19 cellular contexts compared by ENCODE assay signal in the genomic region with DNA sequence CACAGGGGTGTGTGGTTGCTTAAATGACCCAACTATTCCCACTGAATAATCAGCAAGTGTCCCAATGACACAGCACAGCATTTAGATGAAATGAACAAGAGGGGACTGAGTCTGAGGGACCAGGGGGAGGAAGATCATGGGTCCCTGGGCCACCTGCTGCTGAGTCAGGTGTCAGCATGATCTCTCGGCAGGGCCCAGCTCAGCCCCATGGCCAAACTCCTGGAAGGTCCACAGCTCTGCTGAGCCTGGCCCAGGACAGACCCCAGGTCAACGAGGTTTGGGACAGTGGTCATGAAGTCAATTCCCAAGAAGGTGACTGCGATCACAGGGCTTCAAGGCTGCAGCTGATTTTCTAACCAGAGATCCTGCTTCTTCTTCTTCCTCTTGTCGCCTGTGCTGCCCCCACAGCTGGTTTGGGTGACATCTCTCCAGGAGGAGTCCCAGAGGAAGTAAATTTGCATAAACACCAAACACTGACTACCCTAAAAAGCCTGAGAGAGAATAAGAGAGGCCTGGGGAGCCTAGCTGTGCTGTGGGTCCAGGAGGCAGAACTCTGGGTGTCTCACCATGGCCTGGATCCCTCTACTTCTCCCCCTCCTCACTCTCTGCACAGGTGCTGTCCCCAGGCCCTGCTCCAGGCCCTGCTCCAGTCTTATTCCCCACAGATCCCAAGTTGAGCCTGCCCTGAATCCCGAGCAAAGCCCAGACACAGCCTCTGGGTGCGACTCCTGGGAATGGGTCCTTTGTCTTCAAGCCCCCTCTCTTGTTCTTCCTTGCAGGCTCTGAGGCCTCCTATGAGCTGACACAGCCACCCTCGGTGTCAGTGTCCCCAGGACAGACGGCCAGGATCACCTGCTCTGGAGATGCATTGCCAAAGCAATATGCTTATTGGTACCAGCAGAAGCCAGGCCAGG. TPM values are rescaled to one million over a fixed set of nuclear protein-coding genes. Genes with fewer than 3 reads are reported as not detected.
A peak's percentile ranks its signal among the peaks of the same experiment; 100 is the strongest.
DNase-seq lines count a peak whose midpoint lies in the region; ATAC-seq, FAIRE-seq and TF ChIP-seq lines count a peak whose summit lies in the region.
"Not testable (repeated sequence)": the region's sequence is repeated elsewhere in the genome, so short reads cannot be mapped to it uniquely, and the experiment has no call there.
"Had no signal": no experiment of that assay in that cellular context is flagged by ENCODE, and none has a peak within 500 bp of the region (broad histone marks: within the 10 kb centered on the region; RNA-seq: fewer than 3 reads in every experiment).

No MANE protein-coding gene starts in this region.

- peak; percentile 40 for DNase-seq in GM12892 (ENCODE audit: insufficient read length)
- DNase-seq in NB4 (ENCODE audit: low read depth): peak; percentile 29
- DNase-seq in activated B cell treated with CpG ODN at 0.5 μM for 24 hours: not testable (repeated sequence)
- peak; percentile 65 for DNase-seq in mesenteric fat pad (ENCODE audit: low spot score)

- H3K4me1 Mint-ChIP-seq in activated B cell treated with CpG ODN at 0.5 μM for 24 hours: peaks cover 52% of the 10 kb centered on the region

- H3K4me3 ChIP-seq in BLaER1 treated with 17β-estradiol and CSF1 and Interleukin-3, amounts not matched to agents 10 nM and 100 nM: peak overlapping the region in 2 of 10 experiments; percentile 20 to 49; a peak in 4 of 20 replicates
- not testable (repeated sequence) for H3K4me3 ChIP-seq in NB4 (ENCODE audit: low read depth, low read length)

- not testable (repeated sequence) for H3K27me3 ChIP-seq in BLaER1 treated with 17β-estradiol and CSF1 and Interleukin-3, amounts not matched to agents 10 nM and 100 nM

- peak; percentile 63 for FAIRE-seq in GM12892 (lab: Jason Lieb, UNC)

- peak overlapping the region in 5 of 11 experiments; percentile 11 to 37 (median 35); a peak in 5 of 22 replicates for H3K9ac ChIP-seq in BLaER1 treated with 17β-estradiol and CSF1 and Interleukin-3, amounts not matched to agents 10 nM and 100 nM

- not testable (repeated sequence) for H3K36me3 Mint-ChIP-seq in activated B cell treated with CpG ODN at 0.5 μM for 24 hours (ENCODE audit: low read depth)

- TF ChIP-seq POLR2A in GM12892 (IDR thresholded peaks at IDR 0.05; ENCODE audit: low read depth, low read length); NB4 (IDR thresholded peaks at IDR 0.05; ENCODE audit: extremely low read depth, insufficient read length): not testable (repeated sequence)

- H3K9me3 ChIP-seq in BLaER1 treated with 17β-estradiol and CSF1 and Interleukin-3, amounts not matched to agents 10 nM and 100 nM (replicated peaks in 1 of 11): not testable (repeated sequence)

- peak overlapping the region; percentile 69 for H3K4me3 Mint-ChIP-seq in activated B cell treated with CpG ODN at 0.5 μM for 24 hours

- H3K27ac ChIP-seq in BLaER1 treated with 17β-estradiol and CSF1 and Interleukin-3, amounts not matched to agents 10 nM and 100 nM: peak overlapping the region in 3 of 11 experiments; percentile 21 to 59 (median 23); a peak in 2 of 22 replicates

- H3K9me3 Mint-ChIP-seq in activated B cell treated with CpG ODN at 0.5 μM for 24 hours: not testable (repeated sequence)

- peak overlapping the region; percentile 57 for H3K27ac Mint-ChIP-seq in activated B cell treated with CpG ODN at 0.5 μM for 24 hours

- H3K4me1 ChIP-seq in BLaER1 treated with 17β-estradiol and CSF1 and Interleukin-3, amounts not matched to agents 10 nM and 100 nM: peaks cover 31 to 44% (median 42%) of the 10 kb centered on the region in 10 experiments

- peak; percentile 79 for ATAC-seq in GM19351 (IDR thresholded peaks at IDR 0.05; ENCODE audit: unreplicated experiment)
- peak; percentile 48 for ATAC-seq in HG02571 (IDR thresholded peaks at IDR 0.05; ENCODE audit: unreplicated experiment)
- peak; percentile 65 for ATAC-seq in HG03354 (IDR thresholded peaks at IDR 0.05; ENCODE audit: poor library complexity, severe bottlenecking, unreplicated experiment)
- peak; percentile 81 for ATAC-seq in activated B cell treated with CpG ODN at 0.5 μM for 24 hours (ENCODE audit: low read depth)

- not testable (repeated sequence) for H3K27me3 Mint-ChIP-seq in activated B cell treated with CpG ODN at 0.5 μM for 24 hours

- intact Hi-C loops in activated B cell treated with CpG ODN at 0.5 μM for 24 hours (cut with micrococcal nuclease): loop anchor here (1.0 to 10.0 kb wide), 7 partner anchors 20 to 332 kb away; no protein-coding TSS in a partner anchor

- H3K4me2 ChIP-seq in BLaER1 treated with 17β-estradiol and CSF1 and Interleukin-3, amounts not matched to agents 10 nM and 100 nM: peak overlapping the region; percentile 62 to 96 (median 83)

- not testable (repeated sequence) for TF ChIP-seq CTCF in NB4 (IDR thresholded peaks at IDR 0.05; ENCODE audit: low read depth, low read length); activated B cell treated with CpG ODN at 0.5 μM for 24 hours (IDR thresholded peaks at IDR 0.05)

- not testable (repeated sequence) for H4K20me1 ChIP-seq in BLaER1 treated with 17β-estradiol and CSF1 and Interleukin-3, amounts not matched to agents 10 nM and 100 nM

- H3K36me3 ChIP-seq in BLaER1 treated with 17β-estradiol and CSF1 and Interleukin-3, amounts not matched to agents 10 nM and 100 nM: not testable (repeated sequence)

- POLR2A ChIA-PET in activated B cell treated with CpG ODN at 0.5 μM for 24 hours (lab: Charles Lee): interaction anchor here (0.7 to 2.9 kb wide), 5 partner anchors 34 to 268 kb away, joined by 3 to 16 read pairs (median 5); no protein-coding TSS in a partner anchor

- CTCF ChIA-PET in activated B cell treated with CpG ODN at 0.5 μM for 24 hours (lab: Charles Lee): interaction anchor here (0.8 to 3.4 kb wide), 12 partner anchors 16 to 271 kb away, joined by 3 to 25 read pairs (median 4); no protein-coding TSS in a partner anchor

RNA-seq across cellular contexts. Expression of a gene that starts 42.0 kb away (rescaled TPM):
- not detected for polyA plus RNA-seq in GM12892 (2012; ENCODE audit: missing spikeins)
- total RNA-seq in activated B cell treated with CpG ODN at 0.5 μM for 24 hours: not detected in 2 replicates
- not detected for total RNA-seq in mesenteric fat pad
- total RNA-seq: activated CD4-positive, alpha-beta memory T cell treated with anti-CD3 and anti-CD28 coated beads for 36 hours; CD8-positive, alpha-beta T cell; left cardiac atrium; mucosa of gallbladder; omental fat pad; PC-9; psoas muscle; Right ventricle myocardium superior; sciatic nerve; T-helper 2 cell treated with Interferon-gamma antibody and Interleukin-4, amounts not matched to agents 100 ng/mL and 5 ng/mL, for 36 hours had no signal
- polyA plus RNA-seq: immature natural killer cell, psoas muscle had no signal
